In the genomic region with DNA sequence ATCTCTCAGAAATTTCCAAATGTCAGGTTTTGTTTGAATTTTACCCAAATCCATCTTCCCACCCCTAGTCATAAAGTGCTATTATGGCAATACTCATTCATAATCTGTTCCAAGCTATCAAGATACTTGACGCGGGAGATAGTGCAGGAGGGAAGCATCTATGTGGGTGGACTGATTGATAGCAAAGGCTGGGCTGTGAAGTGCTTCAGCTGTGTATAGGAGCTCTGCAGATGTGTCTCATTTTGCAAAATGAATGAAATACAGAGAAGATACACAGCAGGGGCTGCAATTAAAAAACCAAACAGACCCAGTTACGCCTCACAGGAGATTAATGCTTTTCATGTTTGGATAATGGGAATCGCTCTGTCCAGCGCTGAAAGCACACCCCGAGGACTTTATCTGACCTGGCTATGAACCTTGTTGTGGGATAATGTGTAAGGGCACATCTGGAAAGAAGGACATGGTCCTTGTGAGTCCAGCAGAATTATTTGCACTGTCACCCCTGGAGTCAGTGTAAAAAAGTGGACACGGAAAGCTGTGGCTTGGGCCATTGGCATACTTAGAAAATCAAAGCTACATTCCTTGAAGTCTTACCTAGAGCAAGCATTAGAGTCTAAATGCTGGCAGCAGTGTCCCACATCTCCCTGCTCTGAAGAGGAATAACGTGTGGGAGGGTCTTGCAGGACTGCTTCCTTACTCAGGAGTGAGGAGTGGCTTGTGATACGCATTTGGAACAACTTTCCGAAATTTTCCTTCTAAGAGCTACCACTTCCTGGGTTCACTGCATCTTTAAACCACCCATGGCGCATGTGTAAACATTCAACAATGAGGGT, we compare ENCODE assay signal across 13 cellular contexts. TPM values are rescaled to one million over a fixed set of nuclear protein-coding genes. Genes with fewer than 3 reads are reported as not detected.
DNase-seq lines count a peak whose midpoint lies in the region; ATAC-seq, FAIRE-seq and TF ChIP-seq lines count a peak whose summit lies in the region.
"Had no signal": no experiment of that assay in that cellular context is flagged by ENCODE, and none has a peak within 500 bp of the region (broad histone marks: within the 10 kb centered on the region; RNA-seq: fewer than 3 reads in every experiment).

No MANE protein-coding gene starts in this region.

- no peak overlapping the region for H3K9ac ChIP-seq in IMR-90 (ENCODE audit: low read depth, low read length)
- H3K9ac ChIP-seq in SK-N-SH, result no peak overlapping the region

- no peaks in the 10 kb centered on the region for H3K9me1 ChIP-seq in IMR-90 (ENCODE audit: insufficient read depth, low read length)

- no peak overlapping the region for H3K56ac ChIP-seq in IMR-90 (ENCODE audit: extremely low read depth, insufficient read depth, low read length)

- DNase-seq in IMR-90 (no peak), SK-N-SH (peak; percentile 62), islet precursor cell (peak; percentile 69), small intestine (peak; percentile 24), WTC11 (ENCODE audit: low spot score) (no peak), DMS53 treated with DMSO at 0.1 percent for 48 hours (lab: John Stamatoyannopoulos, UW; ENCODE audit: unreplicated experiment) (no peak)
- DNase-seq in activated T-helper 1 cell treated with anti-CD3 and anti-CD28 coated beads, Interleukin-12 subunit alpha, Interleukin-12 subunit beta, Interleukin-2, Interleukin-4 antibody, amounts not matched to agents 30 ng/mL and 10 ng/mL and 1 ng/mL, durations not matched to agents 14 hours and 24 hours and 36 hours (ENCODE audit: low spot score), result no peak
- DNase-seq: activated CD4-positive, alpha-beta T cell treated with anti-CD3 and anti-CD28 coated beads for 4 hours; dermis blood vessel endothelial cell; naive B cell; SHP77 treated with DMSO at 0.1 percent for 48 hours; stimulated activated CD4-positive, alpha-beta T cell treated with anti-CD3 and anti-CD28 coated beads, Interleukin-2, amount 100 ng/mL, for 48 hours had no signal

- H3K79me2 ChIP-seq in SK-N-SH (ENCODE audit: insufficient read depth), result no peaks in the 10 kb centered on the region

- no peak overlapping the region for H3K27ac Mint-ChIP-seq in activated T-helper 1 cell treated with anti-CD3 and anti-CD28 coated beads, Interleukin-12 subunit alpha, Interleukin-12 subunit beta, Interleukin-2, Interleukin-4 antibody, amounts not matched to agents 30 ng/mL and 10 ng/mL and 1 ng/mL, durations not matched to agents 14 hours and 24 hours and 36 hours
- no peak overlapping the region for H3K27ac Mint-ChIP-seq in WTC11
- H3K27ac Mint-ChIP-seq: naive B cell had no signal

- TF ChIP-seq CTCF in IMR-90 (conservative IDR thresholded peaks at IDR 0.05; ENCODE audit: low read depth, low read length) (no peak), SK-N-SH (IDR thresholded peaks at IDR 0.05) (no peak), WTC11 (IDR thresholded peaks at IDR 0.05) (no peak)

- H2AK9ac ChIP-seq in IMR-90 (replicated peaks; ENCODE audit: low read depth, low read length, poor library complexity), result no peak overlapping the region

- BruUV-seq in IMR-90 (replicated peaks; lab: Mats Ljungman, UMichigan), result no TSS peak

- H3K4me2 ChIP-seq in IMR-90 (ENCODE audit: low read depth, low read length), result no peak overlapping the region
- H3K4me2 ChIP-seq in SK-N-SH, result no peak overlapping the region

- no peaks in the 10 kb centered on the region for H3K27me3 ChIP-seq in IMR-90 (ENCODE audit: control insufficient read depth, insufficient read depth, low read length)
- no peaks in the 10 kb centered on the region for H3K27me3 ChIP-seq in SK-N-SH (ENCODE audit: insufficient read depth)
- peaks cover 0 to 2% of the 10 kb centered on the region in 2 donors for H3K27me3 ChIP-seq in small intestine (ENCODE audit: control insufficient read depth in 2 of 2, insufficient read depth in 2 of 2, low read length in 2 of 2)

- H3K4me3 Mint-ChIP-seq in activated T-helper 1 cell treated with anti-CD3 and anti-CD28 coated beads, Interleukin-12 subunit alpha, Interleukin-12 subunit beta, Interleukin-2, Interleukin-4 antibody, amounts not matched to agents 30 ng/mL and 10 ng/mL and 1 ng/mL, durations not matched to agents 14 hours and 24 hours and 36 hours, result no peak overlapping the region
- no peak overlapping the region for H3K4me3 Mint-ChIP-seq in WTC11
- H3K4me3 Mint-ChIP-seq: naive B cell had no signal

- no peak for ATAC-seq in IMR-90 (ENCODE audit: low read depth)
- no peak for ATAC-seq in GM19324 (IDR thresholded peaks at IDR 0.05; ENCODE audit: low FRiP score, unreplicated experiment)
- ATAC-seq in WTC11, result no peak

- no peak overlapping the region for H4K5ac ChIP-seq in IMR-90 (ENCODE audit: low read depth, low read length)

- H2AFZ ChIP-seq in IMR-90 (replicated peaks; ENCODE audit: low read length, poor library complexity), result no peak overlapping the region
- peak overlapping the region; percentile 13; the same call in 1 of the 2 replicates for H2AFZ ChIP-seq in SK-N-SH (ENCODE audit: low read depth)

- peak overlapping the region; percentile 29; the same call in 1 of the 2 replicates for H2BK20ac ChIP-seq in IMR-90 (ENCODE audit: low read depth, low read length)

- no peak overlapping the region for H3K18ac ChIP-seq in IMR-90 (ENCODE audit: low read depth, low read length)

- H3K36me3 ChIP-seq in IMR-90 (ENCODE audit: control insufficient read depth, insufficient read depth, low read length) (no peaks in the 10 kb centered on the region), SK-N-SH (replicated peaks in 1 of 2; ENCODE audit: control insufficient read depth in 1 of 2, insufficient read depth in 2 of 2, low read length in 1 of 2) (no peaks in the 10 kb centered on the region), small intestine (ENCODE audit: control insufficient read depth in 2 of 2, insufficient read depth in 2 of 2, low read length in 2 of 2) (no peaks in the 10 kb centered on the region)

- H2BK5ac ChIP-seq in IMR-90 (ENCODE audit: low read depth, low read length, poor library complexity, severe bottlenecking), result no peak overlapping the region

- H3K9me2 ChIP-seq in SK-N-SH, result no peaks in the 10 kb centered on the region

- no peak overlapping the region for H3K4ac ChIP-seq in IMR-90 (ENCODE audit: low read depth, low read length)

- no peak for TF ChIP-seq POLR2A in IMR-90 (IDR thresholded peaks at IDR 0.05; ENCODE audit: low read depth, low read length)

- H3K27ac ChIP-seq in IMR-90 (ENCODE audit: insufficient read depth, low read length) (no peak overlapping the region), SK-N-SH (ENCODE audit: low read depth in 2 of 2, low read length in 1 of 2) (peak overlapping the region in 1 of 2 experiments; percentile 53; a peak in 1 of 4 replicates), small intestine (ENCODE audit: low read depth in 1 of 2, low read length in 1 of 2) (peak overlapping the region; percentile 5 to 52)

- no peak overlapping the region for H2AK5ac ChIP-seq in IMR-90 (ENCODE audit: low read depth, low read length)

- H3K4me3 ChIP-seq in IMR-90 (ENCODE audit: insufficient read depth, low read depth, low read length) (no peak overlapping the region), SK-N-SH (ENCODE audit: low read depth in 2 of 2, low read length in 1 of 2) (no peak overlapping the region), small intestine (ENCODE audit: low read depth in 1 of 2, low read length in 2 of 2) (peak overlapping the region; percentile 27 to 81)

- no peaks in the 10 kb centered on the region for H4K20me1 ChIP-seq in IMR-90 (ENCODE audit: insufficient read depth, low read length)
- H4K20me1 ChIP-seq in SK-N-SH (ENCODE audit: insufficient read depth), result no peaks in the 10 kb centered on the region

- no peaks in the 10 kb centered on the region for H3K79me1 ChIP-seq in IMR-90 (ENCODE audit: low read depth in 1 of 2, low read length in 2 of 2)

- no peak for FAIRE-seq in small intestine (lab: Jason Lieb, UNC)

- in situ Hi-C loops in IMR-90 (cut with MboI; ENCODE audit: low sequenced_read_pairs), result no loop called here

- peaks cover 49% of the 10 kb centered on the region for H3K27me3 Mint-ChIP-seq in activated T-helper 1 cell treated with anti-CD3 and anti-CD28 coated beads, Interleukin-12 subunit alpha, Interleukin-12 subunit beta, Interleukin-2, Interleukin-4 antibody, amounts not matched to agents 30 ng/mL and 10 ng/mL and 1 ng/mL, durations not matched to agents 14 hours and 24 hours and 36 hours (ENCODE audit: insufficient read depth)
- H3K27me3 Mint-ChIP-seq in WTC11 (ENCODE audit: low read depth), result peaks cover 16% of the 10 kb centered on the region

- POLR2A ChIA-PET in IMR-90 (lab: Charles Lee; ENCODE audit: unreplicated experiment), result no interaction called here
- POLR2A ChIA-PET in SK-N-SH (lab: Yijun Ruan, JAX), result interaction anchor here (0.5 kb wide), 1 partner anchor 168 kb away, joined by 4 read pairs; no protein-coding TSS in a partner anchor
- POLR2A ChIA-PET in WTC11 (lab: Charles Lee), result no interaction called here

- H3K4me1 Mint-ChIP-seq in activated T-helper 1 cell treated with anti-CD3 and anti-CD28 coated beads, Interleukin-12 subunit alpha, Interleukin-12 subunit beta, Interleukin-2, Interleukin-4 antibody, amounts not matched to agents 30 ng/mL and 10 ng/mL and 1 ng/mL, durations not matched to agents 14 hours and 24 hours and 36 hours (ENCODE audit: low read depth), result peaks cover 51% of the 10 kb centered on the region
- peaks cover 60% of the 10 kb centered on the region for H3K4me1 Mint-ChIP-seq in WTC11
- H3K4me1 Mint-ChIP-seq: naive B cell had no signal

- H4K8ac ChIP-seq in IMR-90 (ENCODE audit: low read depth in 2 of 2, low read length in 2 of 2), result no peak overlapping the region

- intact Hi-C loops in IMR-90 (cut with micrococcal nuclease), result no loop called here
- intact Hi-C loops in activated T-helper 1 cell treated with anti-CD3 and anti-CD28 coated beads, Interleukin-12 subunit alpha, Interleukin-12 subunit beta, Interleukin-2, Interleukin-4 antibody, amounts not matched to agents 30 ng/mL and 10 ng/mL and 1 ng/mL, durations not matched to agents 14 hours and 24 hours and 36 hours (cut with micrococcal nuclease), result no loop called here

- no peaks in the 10 kb centered on the region for H3K9me3 Mint-ChIP-seq in activated T-helper 1 cell treated with anti-CD3 and anti-CD28 coated beads, Interleukin-12 subunit alpha, Interleukin-12 subunit beta, Interleukin-2, Interleukin-4 antibody, amounts not matched to agents 30 ng/mL and 10 ng/mL and 1 ng/mL, durations not matched to agents 14 hours and 24 hours and 36 hours
- H3K9me3 Mint-ChIP-seq in WTC11, result no peaks in the 10 kb centered on the region
- H3K9me3 Mint-ChIP-seq: naive B cell had no signal

- dilution Hi-C loops in IMR-90 (cut with HindIII; ENCODE audit: low sequenced_read_pairs, unreplicated experiment), result no loop called here

- H3K36me3 Mint-ChIP-seq in activated T-helper 1 cell treated with anti-CD3 and anti-CD28 coated beads, Interleukin-12 subunit alpha, Interleukin-12 subunit beta, Interleukin-2, Interleukin-4 antibody, amounts not matched to agents 30 ng/mL and 10 ng/mL and 1 ng/mL, durations not matched to agents 14 hours and 24 hours and 36 hours (ENCODE audit: low read depth), result no peaks in the 10 kb centered on the region
- no peaks in the 10 kb centered on the region for H3K36me3 Mint-ChIP-seq in WTC11
- H3K36me3 Mint-ChIP-seq: naive B cell had no signal

- H3K9me3 ChIP-seq in IMR-90 (ENCODE audit: control insufficient read depth, insufficient read depth, low read length) (no peaks in the 10 kb centered on the region), SK-N-SH (no peaks in the 10 kb centered on the region), small intestine (ENCODE audit: control insufficient read depth, low read depth) (no peaks in the 10 kb centered on the region)

- CTCF ChIA-PET in IMR-90 (lab: Yijun Ruan, JAX), result interaction anchor here (0.9 kb wide), 1 partner anchor 12 kb away, joined by 3 read pairs; no protein-coding TSS in a partner anchor
- CTCF ChIA-PET in SK-N-SH (lab: Yijun Ruan, JAX), result interaction anchor here (1.2 to 1.6 kb wide), 3 partner anchors 11 to 102 kb away, joined by 3 to 4 read pairs (median 3); no protein-coding TSS in a partner anchor
- CTCF ChIA-PET in WTC11 (lab: Charles Lee), result interaction anchor here (1.1 kb wide), 1 partner anchor 102 kb away, joined by 4 read pairs; no protein-coding TSS in a partner anchor

- peak in 1 of 2 experiments; percentile 78; a peak in 1 of 4 replicates for TF ChIP-seq EP300 in SK-N-SH (IDR thresholded peaks at IDR 0.05; ENCODE audit: borderline replicate concordance in 1 of 2, low read depth in 1 of 2, low read length in 1 of 2)

- WGBS in IMR-90 (ENCODE audit: extremely low coverage in 2 of 2, insufficient read length in 1 of 2), 2 experiments, result no CpG with 5 or more reads among the region's 11 CpGs
- WGBS in SK-N-SH (ENCODE audit: low lambda C conversion rate), result 69% methylated on average over 11 of the region's 11 CpGs
- 6 to 37% (median 28%) methylated on average over 11 of the region's 11 CpGs for WGBS in small intestine, 3 donors

- H3K4me1 ChIP-seq in IMR-90 (ENCODE audit: control insufficient read depth, insufficient read depth, low read length) (peaks cover 8% of the 10 kb centered on the region), SK-N-SH (ENCODE audit: control insufficient read depth in 1 of 2, insufficient read depth in 2 of 2, low read depth in 1 of 2, low read length in 1 of 2) (peaks cover 17 to 40% of the 10 kb centered on the region in 2 experiments), small intestine (ENCODE audit: control insufficient read depth in 2 of 2, insufficient read depth in 1 of 2, low read depth in 1 of 2, low read length in 1 of 2) (peaks cover 2 to 9% of the 10 kb centered on the region in 2 donors)

- H3K23ac ChIP-seq in IMR-90 (ENCODE audit: low read depth, low read length), result no peak overlapping the region

- H2BK120ac ChIP-seq in IMR-90 (ENCODE audit: low read depth, low read length), result no peak overlapping the region

- H4K91ac ChIP-seq in IMR-90 (ENCODE audit: insufficient read depth, low read depth, low read length), result no peak overlapping the region

- H3K14ac ChIP-seq in IMR-90 (replicated peaks; ENCODE audit: low read depth, low read length), result no peak overlapping the region

- no peak for TF ChIP-seq RAD21 in IMR-90 (IDR thresholded peaks at IDR 0.05; ENCODE audit: low read length)
- 0 out of 2 replicates have a peak, but pooled peaks have one; percentile 2 for TF ChIP-seq RAD21 in SK-N-SH (IDR thresholded peaks at IDR 0.05; ENCODE audit: low read length)

- no peak overlapping the region for H2BK15ac ChIP-seq in IMR-90 (ENCODE audit: low read depth, low read length)

- H3F3A ChIP-seq in SK-N-SH (replicated peaks; ENCODE audit: insufficient read depth), result peaks cover 16% of the 10 kb centered on the region

RNA-seq across cellular contexts. Expression of a gene that starts 2.5 kb away (rescaled TPM):
- total RNA-seq in IMR-90 (2012; rRNA removed) (1.1 and 1.3 TPM in 2 replicates), WTC11 (2021) (0.83 to 1.6 TPM (median 0.98 TPM) in 3 replicates)
- polyA plus RNA-seq in IMR-90 (2012; rRNA removed) (1.3 and 1.7 TPM in 2 replicates), SK-N-SH (2012; rRNA removed) (0.87 and 0.93 TPM in 2 replicates), small intestine (10 to 100 TPM; 14.3 to 25.0 (median 23.6) TPM)
- polyA plus RNA-seq in IMR-90 (2012; cell fraction: cytosol; rRNA removed), result 0.49 and 0.74 TPM in 2 replicates
- 4.1 and 4.6 TPM in 2 replicates for polyA plus RNA-seq in IMR-90 (2012; cell fraction: nucleus; rRNA removed; ENCODE audit: low replicate concordance)
- 0.36 and 0.47 TPM in 2 replicates for polyA plus RNA-seq in SK-N-SH (2012; cell fraction: cytosol; rRNA removed)
- 1.8 and 2.0 TPM in 2 replicates for polyA plus RNA-seq in SK-N-SH (2012; cell fraction: nucleus; rRNA removed)
- 0.18 TPM in 1 of 2 replicates, not detected in the other for total RNA-seq in activated T-helper 1 cell treated with anti-CD3 and anti-CD28 coated beads, Interleukin-12 subunit alpha, Interleukin-12 subunit beta, Interleukin-2, Interleukin-4 antibody, amounts not matched to agents 30 ng/mL and 10 ng/mL and 1 ng/mL, durations not matched to agents 14 hours and 24 hours and 36 hours

Comparison
In these comparisons a context has a peak if more than half of its experiments do, and no peak if none do; other contexts are left out.
1. DNase-seq: peak in SK-N-SH (single experiment), islet precursor cell (single experiment) and small intestine (single experiment); none in IMR-90 (single experiment), activated T-helper 1 cell treated with anti-CD3 and anti-CD28 coated beads, Interleukin-12 subunit alpha, Interleukin-12 subunit beta, Interleukin-2, Interleukin-4 antibody, amounts not matched to agents 30 ng/mL and 10 ng/mL and 1 ng/mL, durations not matched to agents 14 hours and 24 hours and 36 hours (single experiment), WTC11 (single experiment) and DMS53 treated with DMSO at 0.1 percent for 48 hours (single experiment).
2. H3K4me3 ChIP-seq: peak in small intestine (2 of 2); none in IMR-90 (single experiment) and SK-N-SH (0 of 2).